In the genomic region with DNA sequence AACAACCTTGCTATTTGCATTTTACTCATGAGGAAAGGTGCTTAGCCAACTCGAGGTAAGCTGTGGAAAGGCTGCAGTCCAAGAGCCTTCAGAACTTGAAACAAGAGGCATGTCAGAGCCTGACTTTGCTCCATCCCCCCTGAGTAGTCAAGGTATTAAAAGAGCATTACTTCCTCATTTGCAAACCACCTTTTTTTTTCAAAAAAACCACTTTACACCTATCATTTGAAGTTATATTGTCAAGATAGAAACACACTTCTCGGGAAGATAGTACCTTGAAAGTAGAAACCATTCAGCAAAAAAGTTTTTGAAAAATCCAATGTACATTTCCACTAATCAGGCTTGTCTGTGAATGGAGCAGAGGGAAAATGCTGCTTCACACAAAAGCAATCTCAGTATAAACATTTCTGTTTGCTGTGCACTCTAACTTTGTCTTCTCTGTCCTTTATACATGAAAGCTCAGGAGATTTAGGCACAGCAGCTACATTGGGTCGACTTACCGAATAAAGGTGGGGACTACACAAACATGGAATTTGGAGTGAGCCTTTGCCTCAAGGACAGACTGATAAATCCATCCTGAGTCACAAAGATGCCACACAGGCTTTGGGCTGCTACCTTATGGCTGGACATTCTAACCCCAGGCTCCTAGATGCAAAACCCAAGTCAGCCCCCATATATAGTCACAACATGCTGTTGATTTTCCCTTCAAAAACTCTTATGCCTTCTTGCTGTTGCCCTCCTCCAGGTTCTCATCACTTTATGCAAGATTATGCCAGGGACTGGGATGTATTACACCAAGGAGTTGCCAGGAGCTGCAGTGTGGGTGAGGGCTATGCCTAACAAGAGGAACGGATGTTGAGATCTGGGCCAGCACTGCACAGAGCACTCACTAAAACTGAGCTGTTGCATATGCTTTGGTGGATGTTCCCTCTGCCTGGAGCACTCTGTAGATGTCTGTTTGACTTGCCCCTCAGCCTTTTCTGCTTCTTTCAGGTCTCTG, we compare ENCODE assay signal across 8 cellular contexts. TPM values are rescaled to one million over a fixed set of nuclear protein-coding genes. Genes with fewer than 3 reads are reported as not detected.
A peak's percentile ranks its signal among the peaks of the same experiment; 100 is the strongest.
DNase-seq lines count a peak whose midpoint lies in the region; ATAC-seq and FAIRE-seq lines count a peak whose summit lies in the region.

No MANE protein-coding gene starts in this region.

- H3F3A ChIP-seq in GM23248 (ENCODE audit: insufficient read depth) = peaks cover 37% of the 10 kb centered on the region

- peaks cover 0 to 56% (median 0%) of the 10 kb centered on the region in 11 experiments; a peak in 7 of 22 replicates for H3K27me3 ChIP-seq in BLaER1 treated with 17β-estradiol and CSF1 and Interleukin-3, amounts not matched to agents 10 nM and 100 nM
- H3K27me3 ChIP-seq in GM23248 (replicated peaks; ENCODE audit: insufficient read depth) = no peaks in the 10 kb centered on the region

- DNase-seq in effector memory CD8-positive, alpha-beta T cell = no peak
- DNase-seq in GM23248 = no peak
- no peak for DNase-seq in DMS153 treated with DMSO at 0.1 percent for 48 hours (lab: John Stamatoyannopoulos, UW; ENCODE audit: unreplicated experiment)
- DNase-seq in HuH-7 (ENCODE audit: low spot score) = no peak
- DNase-seq in frontal cortex (ENCODE audit: low spot score in 2 of 2) = no peak

- no peak overlapping the region for H3K4me3 ChIP-seq in BLaER1 treated with 17β-estradiol and CSF1 and Interleukin-3, amounts not matched to agents 10 nM and 100 nM
- H3K4me3 ChIP-seq in GM23248 = no peak overlapping the region

- peaks cover 0 to 3% (median 0%) of the 10 kb centered on the region in 11 experiments; a peak in 1 of 22 replicates for H3K9me3 ChIP-seq in BLaER1 treated with 17β-estradiol and CSF1 and Interleukin-3, amounts not matched to agents 10 nM and 100 nM (replicated peaks in 1 of 11)
- H3K9me3 ChIP-seq in GM23248 (ENCODE audit: low read depth) = no peaks in the 10 kb centered on the region

- no peaks in the 10 kb centered on the region for H3K9me2 ChIP-seq in GM23248 (ENCODE audit: insufficient read depth)

- peaks cover 64 to 86% (median 77%) of the 10 kb centered on the region in 10 experiments for H3K4me1 ChIP-seq in BLaER1 treated with 17β-estradiol and CSF1 and Interleukin-3, amounts not matched to agents 10 nM and 100 nM
- H3K4me1 ChIP-seq in GM23248 (ENCODE audit: insufficient read depth) = peaks cover 38% of the 10 kb centered on the region

- H3K27ac ChIP-seq in BLaER1 treated with 17β-estradiol and CSF1 and Interleukin-3, amounts not matched to agents 10 nM and 100 nM = peak overlapping the region in 4 of 11 experiments; percentile 4 to 49 (median 31); a peak in 5 of 22 replicates
- H3K27ac ChIP-seq in GM23248 = no peak overlapping the region

- peak overlapping the region; percentile 71 to 83 (median 74) for H3K4me2 ChIP-seq in BLaER1 treated with 17β-estradiol and CSF1 and Interleukin-3, amounts not matched to agents 10 nM and 100 nM
- H3K4me2 ChIP-seq in GM23248 (ENCODE audit: unreplicated experiment) = no peak overlapping the region

- H3K27ac Mint-ChIP-seq in effector memory CD8-positive, alpha-beta T cell = peak overlapping the region; percentile 60 to 96

- ATAC-seq in GM19438 (IDR thresholded peaks at IDR 0.05; ENCODE audit: low read depth, unreplicated experiment) (peak; percentile 57), HG03432 (IDR thresholded peaks at IDR 0.05; ENCODE audit: unreplicated experiment) (peak; percentile 77)
- ATAC-seq in effector memory CD8-positive, alpha-beta T cell (replicated peaks) = peak; percentile 31

- 0 out of 22 replicates have a peak overlapping the region, but pooled peaks of 1 of the 11 experiments have one; percentile 16 for H3K9ac ChIP-seq in BLaER1 treated with 17β-estradiol and CSF1 and Interleukin-3, amounts not matched to agents 10 nM and 100 nM
- no peak overlapping the region for H3K9ac ChIP-seq in GM23248

- no peaks in the 10 kb centered on the region for H3K36me3 ChIP-seq in BLaER1 treated with 17β-estradiol and CSF1 and Interleukin-3, amounts not matched to agents 10 nM and 100 nM
- no peaks in the 10 kb centered on the region for H3K36me3 ChIP-seq in GM23248 (ENCODE audit: low read depth)

- H3K4me1 Mint-ChIP-seq in effector memory CD8-positive, alpha-beta T cell (ENCODE audit: low read depth in 2 of 2) = peaks cover 65 to 91% of the 10 kb centered on the region in 2 donors

- in situ Hi-C loops in GM23248 (cut with MboI) = no loop called here

- no peak overlapping the region for H2AFZ ChIP-seq in GM23248

- no peaks in the 10 kb centered on the region for H3K27me3 Mint-ChIP-seq in effector memory CD8-positive, alpha-beta T cell

- peak overlapping the region; percentile 78 to 82 for H3K4me3 Mint-ChIP-seq in effector memory CD8-positive, alpha-beta T cell

- no peaks in the 10 kb centered on the region for H3K79me2 ChIP-seq in GM23248 (ENCODE audit: insufficient read depth)

- H3K36me3 Mint-ChIP-seq in effector memory CD8-positive, alpha-beta T cell (ENCODE audit: insufficient read depth) = peaks cover 9% of the 10 kb centered on the region

- no peaks in the 10 kb centered on the region for H3K9me3 Mint-ChIP-seq in effector memory CD8-positive, alpha-beta T cell

- 87 to 91% methylated on average over 5 of the region's 5 CpGs for WGBS in GM23248 (ENCODE audit: low coverage in 1 of 2, low lambda C conversion rate in 2 of 2, missing lambda C conversion rate in 2 of 2), 2 experiments

- FAIRE-seq in frontal cortex (lab: Jason Lieb, UNC) = no peak

- H4K20me1 ChIP-seq in BLaER1 treated with 17β-estradiol and CSF1 and Interleukin-3, amounts not matched to agents 10 nM and 100 nM = 0 out of 22 replicates have a peak, but pooled peaks cover 0 to 3% (median 0%) of the 10 kb centered on the region in 11 experiments
- no peaks in the 10 kb centered on the region for H4K20me1 ChIP-seq in GM23248 (ENCODE audit: insufficient read depth)

RNA-seq across cellular contexts. Expression of a gene that starts 41.4 kb away (rescaled TPM):
- 19.3 and 21.8 TPM in 2 replicates for total RNA-seq in GM23248 (2014; rRNA removed; shearing (Covaris generic))
- polyA plus RNA-seq in GM23248 (2016; fragmentation: Nextera tagmentation; extraction: Ambion mirVana) = 21.0 and 21.7 TPM in 2 replicates
- total RNA-seq in frontal cortex = 33.8 TPM
